Comparison of ENCODE assay signal across 7 cellular contexts in genomic region chr10:124389613-124390361, GRCh38. TPM values are rescaled to one million over a fixed set of nuclear protein-coding genes. Genes with fewer than 3 reads are reported as not detected.
A peak's percentile ranks its signal among the peaks of the same experiment; 100 is the strongest.
DNase-seq lines count a peak whose midpoint lies in the region; ATAC-seq and TF ChIP-seq lines count a peak whose summit lies in the region.

No MANE protein-coding gene starts in this region.

- TF ChIP-seq CTCF in OCI-LY1 (IDR thresholded peaks at IDR 0.05; ENCODE audit: low read length), result no peak
- TF ChIP-seq CTCF in foreskin fibroblast (IDR thresholded peaks at IDR 0.05; ENCODE audit: low read depth, low read length), result no peak
- no peak for TF ChIP-seq CTCF in progenitor cell of endocrine pancreas (IDR thresholded peaks at IDR 0.05; ENCODE audit: unreplicated experiment)

- no peaks in the 10 kb centered on the region for H3F3A ChIP-seq in OCI-LY1 (ENCODE audit: insufficient read depth, low read length)

- H3K27ac Mint-ChIP-seq in progenitor cell of endocrine pancreas, result no peak overlapping the region

- H3K36me3 ChIP-seq in OCI-LY1 (ENCODE audit: insufficient read depth, low read length), result no peaks in the 10 kb centered on the region

- no peaks in the 10 kb centered on the region; the same call in 1 of the 2 replicates for H3K27me3 ChIP-seq in OCI-LY1 (ENCODE audit: insufficient read depth, low read length)

- no peaks in the 10 kb centered on the region for H3K9me2 ChIP-seq in OCI-LY1 (ENCODE audit: low read depth, low read length)

- peak overlapping the region; percentile 48 for H3K9ac ChIP-seq in OCI-LY1 (ENCODE audit: low read length)

- H3K4me2 ChIP-seq in OCI-LY1 (ENCODE audit: low read length), result peak overlapping the region; percentile 66

- no peaks in the 10 kb centered on the region for H3K4me1 Mint-ChIP-seq in progenitor cell of endocrine pancreas (ENCODE audit: low read depth)

- in situ Hi-C loops in G401 (cut with HindIII; ENCODE audit: low sequenced_read_pairs), result no loop called here

- H3K4me3 Mint-ChIP-seq in progenitor cell of endocrine pancreas (ENCODE audit: low read depth), result no peak overlapping the region

- H2AFZ ChIP-seq in OCI-LY1 (ENCODE audit: low read length), result peak overlapping the region; percentile 36

- no peaks in the 10 kb centered on the region for H3K79me2 ChIP-seq in OCI-LY1 (ENCODE audit: insufficient read depth, low read length)

- no peaks in the 10 kb centered on the region for H3K9me3 Mint-ChIP-seq in progenitor cell of endocrine pancreas (ENCODE audit: low read depth)

- no peaks in the 10 kb centered on the region for H3K36me3 Mint-ChIP-seq in progenitor cell of endocrine pancreas (ENCODE audit: insufficient read depth)

- ATAC-seq in GM19438 (IDR thresholded peaks at IDR 0.05; ENCODE audit: low read depth, unreplicated experiment), result peak; percentile 5

- no peak overlapping the region for H3K27ac ChIP-seq in OCI-LY1 (ENCODE audit: low read depth, low read length, poor library complexity, severe bottlenecking)

- peak overlapping the region; percentile 50 for H3K4me3 ChIP-seq in OCI-LY1 (ENCODE audit: low read depth, low read length, poor library complexity, severe bottlenecking)
- H3K4me3 ChIP-seq in foreskin fibroblast (ENCODE audit: low read depth in 1 of 2, low read length in 2 of 2), result peak overlapping the region; percentile 12 to 33
- peak overlapping the region; percentile 35 for H3K4me3 ChIP-seq in skeletal muscle cell (ENCODE audit: low read depth, low read length)

- H3K9me3 ChIP-seq in OCI-LY1 (ENCODE audit: low read length), result 0 out of 2 replicates have a peak, but pooled peaks cover 3% of the 10 kb centered on the region

- peaks cover 31% of the 10 kb centered on the region for H3K27me3 Mint-ChIP-seq in progenitor cell of endocrine pancreas

- no peak for DNase-seq in foreskin fibroblast
- no peak for DNase-seq in skeletal muscle cell (ENCODE audit: low read depth)
- DNase-seq in progenitor cell of endocrine pancreas (ENCODE audit: low spot score, unreplicated experiment), result no peak
- DNase-seq in G401 (ENCODE audit: low spot score), result no peak
- no peak for DNase-seq in AML-193 (lab: John Stamatoyannopoulos, UW)

- H3K4me1 ChIP-seq in OCI-LY1 (ENCODE audit: insufficient read depth, low read length, severe bottlenecking), result peaks cover 7% of the 10 kb centered on the region

- no peaks in the 10 kb centered on the region for H4K20me1 ChIP-seq in OCI-LY1 (ENCODE audit: insufficient read depth, low read length)

RNA-seq across cellular contexts. Expression of gene OAT, which starts 28.9 kb away (rescaled TPM):
- 35.0 and 37.1 TPM in 2 replicates for total RNA-seq in progenitor cell of endocrine pancreas
- 193 and 244 TPM in 2 replicates for total RNA-seq in G401 (2014; rRNA removed; shearing (Covaris generic))
